In the genomic region with DNA sequence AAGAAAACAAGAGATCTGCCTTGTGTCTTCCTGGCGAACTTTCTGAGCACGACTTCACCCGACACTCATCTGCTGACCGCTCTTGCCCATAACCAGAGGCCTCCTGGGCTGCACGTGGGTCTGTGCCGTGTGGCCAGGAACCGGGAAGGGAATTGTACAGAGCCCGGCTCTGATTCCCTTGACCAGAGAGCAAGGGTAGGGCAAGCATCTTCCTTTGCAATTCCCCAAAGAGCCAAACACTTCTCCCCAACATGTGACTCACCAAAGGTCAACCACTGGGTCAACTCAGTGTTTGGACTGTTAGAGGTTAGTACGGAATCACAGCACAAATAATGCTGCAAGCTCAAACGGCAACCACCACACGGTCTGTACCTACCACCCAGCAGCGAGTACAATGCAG, we compare ENCODE assay signal across 12 cellular contexts. TPM values are rescaled to one million over a fixed set of nuclear protein-coding genes. Genes with fewer than 3 reads are reported as not detected.
A peak's percentile ranks its signal among the peaks of the same experiment; 100 is the strongest.
DNase-seq lines count a peak whose midpoint lies in the region; ATAC-seq lines count a peak whose summit lies in the region.
"Had no signal": no experiment of that assay in that cellular context is flagged by ENCODE, and none has a peak within 500 bp of the region (broad histone marks: within the 10 kb centered on the region; RNA-seq: fewer than 3 reads in every experiment).

No MANE protein-coding gene starts in this region.

- POLR2A ChIA-PET in activated naive CD8-positive, alpha-beta T cell treated with anti-CD3 and anti-CD28 coated beads, Interleukin-2, amount 10 ng/mL, durations not matched to agents 7 days and 5 days (lab: Charles Lee): interaction anchor here (0.6 to 19.3 kb wide), 5 partner anchors 9 to 107 kb away, joined by 3 to 532 read pairs (median 10); a partner anchor contains a TSS

- no peak for ATAC-seq in activated naive CD8-positive, alpha-beta T cell treated with anti-CD3 and anti-CD28 coated beads, Interleukin-2, amount 10 ng/mL, durations not matched to agents 7 days and 5 days (ENCODE audit: low read depth)
- ATAC-seq in HG03135 (IDR thresholded peaks at IDR 0.05; ENCODE audit: unreplicated experiment): no peak
- no peak for ATAC-seq in HG03280 (IDR thresholded peaks at IDR 0.05; ENCODE audit: unreplicated experiment)

- H3K36me3 ChIP-seq in skeletal muscle satellite cell (ENCODE audit: insufficient read depth, low read length): peaks cover 29% of the 10 kb centered on the region

- H3K9me3 ChIP-seq in skeletal muscle satellite cell (replicated peaks; ENCODE audit: low read length): no peaks in the 10 kb centered on the region

- peaks cover 60% of the 10 kb centered on the region for H3K4me1 Mint-ChIP-seq in activated naive CD8-positive, alpha-beta T cell treated with anti-CD3 and anti-CD28 coated beads, Interleukin-2, amount 10 ng/mL, durations not matched to agents 7 days and 5 days

- no peak overlapping the region for H3K4me3 ChIP-seq in skeletal muscle satellite cell (ENCODE audit: low read length)

- no peak overlapping the region for H3K9ac ChIP-seq in skeletal muscle satellite cell (ENCODE audit: low read depth, low read length)

- DNase-seq in HCEC 1CT (peak; percentile 85), hepatic stellate cell (ENCODE audit: low spot score) (peak; percentile 83), T-helper 9 cell (no peak)
- no peak for DNase-seq in activated naive CD8-positive, alpha-beta T cell treated with anti-CD3 and anti-CD28 coated beads, Interleukin-2, amount 10 ng/mL, durations not matched to agents 7 days and 5 days
- no peak for DNase-seq in stimulated activated naive CD4-positive, alpha-beta T cell treated with Interleukin-2 at 50 U/mL for 16 hours (lab: John Stamatoyannopoulos, UW)
- DNase-seq: effector CD8-positive, alpha-beta T cell; GDM1; left cardiac atrium; NCI-H1417 had no signal

- H3K36me3 Mint-ChIP-seq in activated naive CD8-positive, alpha-beta T cell treated with anti-CD3 and anti-CD28 coated beads, Interleukin-2, amount 10 ng/mL, durations not matched to agents 7 days and 5 days: peaks cover 22% of the 10 kb centered on the region

- peak overlapping the region; percentile 7 for H3K4me2 ChIP-seq in skeletal muscle satellite cell (ENCODE audit: low read length)

- peaks cover 4% of the 10 kb centered on the region for H3K27me3 Mint-ChIP-seq in activated naive CD8-positive, alpha-beta T cell treated with anti-CD3 and anti-CD28 coated beads, Interleukin-2, amount 10 ng/mL, durations not matched to agents 7 days and 5 days

- peak overlapping the region; percentile 71 for H3K27ac Mint-ChIP-seq in activated naive CD8-positive, alpha-beta T cell treated with anti-CD3 and anti-CD28 coated beads, Interleukin-2, amount 10 ng/mL, durations not matched to agents 7 days and 5 days

- H3K4me1 ChIP-seq in skeletal muscle satellite cell (ENCODE audit: control insufficient read depth, insufficient read depth, low read length): peaks cover 8% of the 10 kb centered on the region

- no peaks in the 10 kb centered on the region for H3K27me3 ChIP-seq in skeletal muscle satellite cell (ENCODE audit: control insufficient read depth, insufficient read depth, low read length)

- peak overlapping the region; percentile 37 for H3K4me3 Mint-ChIP-seq in activated naive CD8-positive, alpha-beta T cell treated with anti-CD3 and anti-CD28 coated beads, Interleukin-2, amount 10 ng/mL, durations not matched to agents 7 days and 5 days

- H3K9me3 Mint-ChIP-seq in activated naive CD8-positive, alpha-beta T cell treated with anti-CD3 and anti-CD28 coated beads, Interleukin-2, amount 10 ng/mL, durations not matched to agents 7 days and 5 days: no peaks in the 10 kb centered on the region

RNA-seq across cellular contexts. Expression of a gene that starts 48.9 kb away (rescaled TPM):
- 100 to 1,000 TPM; 172 to 193 TPM for total RNA-seq in activated naive CD8-positive, alpha-beta T cell treated with anti-CD3 and anti-CD28 coated beads, Interleukin-2, amount 10 ng/mL, durations not matched to agents 7 days and 5 days
- total RNA-seq in skeletal muscle satellite cell (2012; rRNA removed): 0.25 and 2.0 TPM in 2 replicates

Comparison
In these comparisons a context has a peak if more than half of its experiments do, and no peak if none do; other contexts are left out.
1. DNase-seq: peak in HCEC 1CT (single experiment) and hepatic stellate cell (single experiment); none in activated naive CD8-positive, alpha-beta T cell treated with anti-CD3 and anti-CD28 coated beads, Interleukin-2, amount 10 ng/mL, durations not matched to agents 7 days and 5 days (single experiment), T-helper 9 cell (single experiment) and stimulated activated naive CD4-positive, alpha-beta T cell treated with Interleukin-2 at 50 U/mL for 16 hours (single experiment).